8 cellular contexts compared by ENCODE assay signal in genomic region chr4:99949034-99949998, GRCh38.
DNase-seq lines count a peak whose midpoint lies in the region; ATAC-seq and TF ChIP-seq lines count a peak whose summit lies in the region.

No MANE protein-coding gene starts in this region.

- ATAC-seq in GM19035 (IDR thresholded peaks at IDR 0.05; ENCODE audit: unreplicated experiment) (peak; percentile 31), HG03378 (IDR thresholded peaks at IDR 0.05; ENCODE audit: unreplicated experiment) (peak; percentile 36)

- peak; percentile 90 to 94 for DNase-seq in AML-193 (lab: John Stamatoyannopoulos, UW)
- DNase-seq in NCI-H446 treated with DMSO at 0.1 percent for 48 hours (lab: John Stamatoyannopoulos, UW), result peak; percentile 80
- DNase-seq in activated CD4-positive, alpha-beta T cell treated with anti-CD3 and anti-CD28 coated beads for 1 hour, result peak; percentile 78
- peak; percentile 97 for DNase-seq in choroid plexus epithelial cell (ENCODE audit: low read depth)
- DNase-seq in kidney tubule cell (ENCODE audit: low spot score), result peak; percentile 94
- DNase-seq in stimulated activated CD4-positive, alpha-beta T cell treated with anti-CD3 and anti-CD28 coated beads, Interleukin-15, amount 100 ng/mL, for 48 hours (ENCODE audit: low read depth in 2 of 2), result peak; percentile 87 to 90

- TF ChIP-seq CTCF in choroid plexus epithelial cell (conservative IDR thresholded peaks at IDR 0.05; ENCODE audit: low read depth, low read length), result peak; percentile 94

- peak overlapping the region; percentile 90 for H3K4me3 ChIP-seq in choroid plexus epithelial cell (ENCODE audit: low read depth, low read length)

Comparison
In these comparisons a context has a peak if more than half of its experiments do, and no peak if none do; other contexts are left out.
1. Peak in every context shown above with its lines: DNase-seq, ATAC-seq and H3K4me3 ChIP-seq.